ENCODE assay signal across 1 cellular context in genomic region chr16:71479420-71479819, GRCh38.
TF ChIP-seq lines count a peak whose summit lies in the region.

No MANE protein-coding gene starts in this region.

TF ChIP-seq in GM23338, 12 proteins besides CTCF, POLR2A, EP300 and RAD21 (continued from another document):
- TF ChIP-seq REST (IDR thresholded peaks at IDR 0.05; ENCODE audit: unreplicated experiment) (no peak), ZNF331 (CRISPR knock-in tag; IDR thresholded peaks at IDR 0.05; ENCODE audit: low read depth) (no peak), EZH2 (IDR thresholded peaks at IDR 0.05; ENCODE audit: low read depth, unreplicated experiment) (no peak), ZNF114 (CRISPR knock-in tag; IDR thresholded peaks at IDR 0.05) (no peak), NANOG (IDR thresholded peaks at IDR 0.05; ENCODE audit: borderline replicate concordance) (no peak), POLR2AphosphoS5 (IDR thresholded peaks at IDR 0.05; ENCODE audit: low read depth) (no peak), CREB1 (CRISPR knock-in tag; IDR thresholded peaks at IDR 0.05; ENCODE audit: low read depth) (no peak), STAT1 (IDR thresholded peaks at IDR 0.05; ENCODE audit: unreplicated experiment) (no peak)
TF ChIP-seq in GM23338: peak in this region for 0.
